In genomic region chr6:76779068-76779467, GRCh38 we compare ENCODE assay signal across 20 cellular contexts.
DNase-seq lines count a peak whose midpoint lies in the region; ATAC-seq and TF ChIP-seq lines count a peak whose summit lies in the region.
"Had no signal": no experiment of that assay in that cellular context is flagged by ENCODE, and none has a peak within 500 bp of the region (broad histone marks: within the 10 kb centered on the region; RNA-seq: fewer than 3 reads in every experiment).

No MANE protein-coding gene starts in this region.

- no peaks in the 10 kb centered on the region for H3K9me2 ChIP-seq in hepatocyte (replicated peaks; ENCODE audit: insufficient read depth)

- H2AFZ ChIP-seq in hepatocyte: no peak overlapping the region
- H2AFZ ChIP-seq: GM23248 had no signal

- no peaks in the 10 kb centered on the region for H3K79me2 ChIP-seq in hepatocyte

- H4K20me1 ChIP-seq in hepatocyte (ENCODE audit: insufficient read depth, poor library complexity, severe bottlenecking): no peaks in the 10 kb centered on the region

- H3K4me2 ChIP-seq in hepatocyte: peak overlapping the region; percentile 51

- H3K27ac ChIP-seq in hepatocyte: no peak overlapping the region
- H3K27ac ChIP-seq: C4-2B, GM23248, SK-N-MC had no signal

- H3K9me3 ChIP-seq in hepatocyte (ENCODE audit: low read depth): no peaks in the 10 kb centered on the region
- H3K9me3 ChIP-seq in MG63: no peaks in the 10 kb centered on the region

- TF ChIP-seq CTCF in hepatocyte (IDR thresholded peaks at IDR 0.05; ENCODE audit: poor library complexity): no peak
- TF ChIP-seq CTCF in retinal pigment epithelial cell (conservative IDR thresholded peaks at IDR 0.05; ENCODE audit: low read depth, low read length): no peak

- DNase-seq in HT-29 (ENCODE audit: low spot score) (peak; percentile 8), hepatocyte (ENCODE audit: low spot score) (no peak), retinal pigment epithelial cell (ENCODE audit: low read depth) (peak; percentile 32), inferior parietal cortex (ENCODE audit: extremely low spot score) (no peak), MG63 (no peak), NCI-H446 treated with DMSO at 0.1 percent for 48 hours (lab: John Stamatoyannopoulos, UW) (no peak)
- DNase-seq: DMS 273 treated with DMSO at 0.1 percent for 48 hours, GF-D8, GM23248, KBM-7, NCI-H1436 treated with DMSO at 0.1 percent for 48 hours, NCI-H2029 treated with DMSO at 0.1 percent for 48 hours, NCI-H2171 treated with DMSO at 0.1 percent for 48 hours, NCI-H510A, NCI-H774, PC-3 had no signal

- H3K4me3 ChIP-seq in hepatocyte (no peak overlapping the region), retinal pigment epithelial cell (ENCODE audit: low read length) (no peak overlapping the region), MG63 (no peak overlapping the region)
- H3K4me3 ChIP-seq: GM23248, SK-N-MC had no signal

- H3K27me3 ChIP-seq in hepatocyte (no peaks in the 10 kb centered on the region), MG63 (no peaks in the 10 kb centered on the region)

- ATAC-seq in GM18867 (IDR thresholded peaks at IDR 0.05; ENCODE audit: unreplicated experiment): peak; percentile 75
- ATAC-seq in GM21737 (IDR thresholded peaks at IDR 0.05; ENCODE audit: unreplicated experiment): no peak
- ATAC-seq: PC-3 had no signal

- no peaks in the 10 kb centered on the region for H3K36me3 ChIP-seq in hepatocyte (replicated peaks; ENCODE audit: insufficient read depth, low read depth)
- no peaks in the 10 kb centered on the region for H3K36me3 ChIP-seq in MG63

- H3K4me1 ChIP-seq in hepatocyte (ENCODE audit: insufficient read depth): no peaks in the 10 kb centered on the region

Comparison
In these comparisons a context has a peak if more than half of its experiments do, and no peak if none do; other contexts are left out.
1. DNase-seq: peak in HT-29 (single experiment) and retinal pigment epithelial cell (single experiment); none in hepatocyte (single experiment), inferior parietal cortex (single experiment), MG63 (single experiment) and NCI-H446 treated with DMSO at 0.1 percent for 48 hours (single experiment).